ENCODE assay signal across 18 cellular contexts in the genomic region with DNA sequence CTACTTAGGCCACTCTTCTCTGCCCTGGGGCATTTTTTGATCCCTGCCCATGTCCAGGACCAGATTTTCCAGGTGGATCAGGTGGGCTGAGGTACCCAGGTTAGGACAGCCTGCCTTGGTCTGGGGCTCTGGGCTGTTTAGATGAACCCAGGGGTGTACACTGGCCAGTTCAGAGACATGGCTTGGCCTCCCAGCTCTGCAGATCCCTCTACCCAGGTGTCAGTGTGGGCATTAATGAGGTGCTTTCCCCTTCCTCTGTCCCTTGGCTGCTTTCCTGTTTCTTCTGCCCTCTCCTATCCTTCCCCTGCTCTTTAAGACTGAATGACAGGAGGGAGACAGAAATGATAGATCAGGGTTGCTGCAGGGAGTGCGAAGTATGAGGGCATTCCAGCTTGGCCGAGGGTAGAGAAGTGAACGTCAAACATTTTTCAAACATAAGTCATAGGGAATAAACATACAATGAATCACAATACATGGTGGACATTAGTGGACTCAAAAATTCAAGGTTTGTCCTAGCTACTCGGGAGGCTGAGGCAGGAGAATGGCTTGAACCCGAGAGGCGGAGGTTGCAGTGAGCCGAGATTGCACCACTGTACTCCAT.
DNase-seq lines count a peak whose midpoint lies in the region; FAIRE-seq and TF ChIP-seq lines count a peak whose summit lies in the region.
"Had no signal": no experiment of that assay in that cellular context is flagged by ENCODE, and none has a peak within 500 bp of the region (broad histone marks: within the 10 kb centered on the region; RNA-seq: fewer than 3 reads in every experiment).

No MANE protein-coding gene starts in this region.

- no peak overlapping the region for H3K4me3 Mint-ChIP-seq in activated T-cell treated with anti-CD3 and anti-CD28 coated beads, Interleukin-2, amount 50 U/mL, for 24 hours
- H3K4me3 Mint-ChIP-seq: memory B cell had no signal

- H3K27me3 Mint-ChIP-seq in activated T-cell treated with anti-CD3 and anti-CD28 coated beads, Interleukin-2, amount 50 U/mL, for 24 hours: peaks cover 20% of the 10 kb centered on the region

- H3K27me3 ChIP-seq in brain microvascular endothelial cell (replicated peaks): no peaks in the 10 kb centered on the region
- H3K27me3 ChIP-seq: BLaER1 treated with 17β-estradiol and CSF1 and Interleukin-3, amounts not matched to agents 10 nM and 100 nM; upper lobe of right lung had no signal

- H3K4me1 Mint-ChIP-seq in activated T-cell treated with anti-CD3 and anti-CD28 coated beads, Interleukin-2, amount 50 U/mL, for 24 hours (ENCODE audit: low read depth): no peaks in the 10 kb centered on the region

- H3K27ac ChIP-seq in brain microvascular endothelial cell: no peak overlapping the region
- H3K27ac ChIP-seq: BLaER1 treated with 17β-estradiol and CSF1 and Interleukin-3, amounts not matched to agents 10 nM and 100 nM; upper lobe of right lung had no signal

- H3K36me3 Mint-ChIP-seq in activated T-cell treated with anti-CD3 and anti-CD28 coated beads, Interleukin-2, amount 50 U/mL, for 24 hours (ENCODE audit: low read depth): no peaks in the 10 kb centered on the region
- H3K36me3 Mint-ChIP-seq: memory B cell had no signal

- H3K27ac Mint-ChIP-seq in activated T-cell treated with anti-CD3 and anti-CD28 coated beads, Interleukin-2, amount 50 U/mL, for 24 hours: no peak overlapping the region
- H3K27ac Mint-ChIP-seq: memory B cell had no signal

- in situ Hi-C loops in brain microvascular endothelial cell (cut with HindIII; ENCODE audit: low pct_ligation_motif_present, low sequenced_read_pairs): no loop called here

- no peak overlapping the region for H3K4me3 ChIP-seq in brain microvascular endothelial cell (ENCODE audit: low read depth, low read length)
- H3K4me3 ChIP-seq: BLaER1 treated with 17β-estradiol and CSF1 and Interleukin-3, amounts not matched to agents 10 nM and 100 nM; upper lobe of right lung had no signal

- no peaks in the 10 kb centered on the region for H3K9me3 Mint-ChIP-seq in activated T-cell treated with anti-CD3 and anti-CD28 coated beads, Interleukin-2, amount 50 U/mL, for 24 hours
- H3K9me3 Mint-ChIP-seq: memory B cell had no signal

- DNase-seq in AG08395 (ENCODE audit: low spot score) (peak; percentile 86), HTR-8/SVneo (ENCODE audit: insufficient read length, low spot score) (peak; percentile 71), brain microvascular endothelial cell (peak; percentile 79), kidney tubule cell (ENCODE audit: low spot score) (peak; percentile 93), HUDEP-2 (lab: John Stamatoyannopoulos, UW; ENCODE audit: unreplicated experiment in 76 of 76) (no peak), T-helper 2 cell (no peak), D721Med (ENCODE audit: insufficient read length, low spot score) (no peak)
- no peak for DNase-seq in activated T-cell treated with anti-CD3 and anti-CD28 coated beads, Interleukin-2, amount 50 U/mL, for 24 hours
- DNase-seq: activated effector memory CD4-positive, alpha-beta T cell treated with anti-CD3 and anti-CD28 coated beads, Interleukin-2, amount 50 U/mL, for 16 hours; central memory CD4-positive, alpha-beta T cell; NCI-H1048; NCI-H446; occipital lobe; upper lobe of right lung had no signal

- FAIRE-seq in HTR-8/SVneo (lab: Jason Lieb, UNC): no peak
- no peak for FAIRE-seq in D721Med (lab: Jason Lieb, UNC)
- FAIRE-seq: endothelial cell of umbilical vein, G401.6 had no signal

- no peak for TF ChIP-seq CTCF in brain microvascular endothelial cell (IDR thresholded peaks at IDR 0.05; ENCODE audit: low read depth, low read length, missing control alignments)
- TF ChIP-seq CTCF in D721Med (IDR thresholded peaks at IDR 0.05; ENCODE audit: insufficient read depth, missing control alignments): no peak

- H3K36me3 ChIP-seq in brain microvascular endothelial cell (replicated peaks): no peaks in the 10 kb centered on the region
- H3K36me3 ChIP-seq: BLaER1 treated with 17β-estradiol and CSF1 and Interleukin-3, amounts not matched to agents 10 nM and 100 nM; upper lobe of right lung had no signal

Comparison
In these comparisons a context has a peak if more than half of its experiments do, and no peak if none do; other contexts are left out.
1. DNase-seq: peak in AG08395 (single experiment), HTR-8/SVneo (single experiment), brain microvascular endothelial cell (single experiment) and kidney tubule cell (single experiment); none in activated T-cell treated with anti-CD3 and anti-CD28 coated beads, Interleukin-2, amount 50 U/mL, for 24 hours (single experiment), HUDEP-2 (0 of 76), T-helper 2 cell (0 of 5) and D721Med (single experiment).